1 cellular context compared by ENCODE assay signal in the genomic region with DNA sequence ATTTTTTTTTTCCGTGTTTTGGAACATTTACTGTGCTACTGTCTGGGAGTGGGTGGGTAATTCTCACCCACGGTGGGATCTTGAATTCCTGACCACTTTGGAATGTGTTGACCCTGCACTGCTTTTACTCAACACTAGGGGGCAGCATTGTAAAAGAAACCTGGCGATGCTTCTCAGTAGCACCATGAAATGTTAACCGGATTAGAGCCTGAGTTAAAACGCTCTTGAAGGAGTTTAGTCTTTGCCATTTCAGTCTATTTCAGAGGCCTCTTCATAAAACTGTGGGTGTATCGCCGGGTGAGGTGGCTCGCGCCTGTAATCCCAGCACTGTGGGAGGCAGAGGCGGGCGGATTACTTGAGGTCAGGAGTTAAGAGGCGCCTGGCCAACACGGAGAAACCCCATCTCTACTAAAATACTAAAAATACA.
A peak's percentile ranks its signal among the peaks of the same experiment; 100 is the strongest.
TF ChIP-seq lines count a peak whose summit lies in the region.

No MANE protein-coding gene starts in this region.

TF ChIP-seq in HEK293, 187 proteins besides CTCF, POLR2A, EP300 and RAD21 (continued from another document):
- TF ChIP-seq, protein P1, sequence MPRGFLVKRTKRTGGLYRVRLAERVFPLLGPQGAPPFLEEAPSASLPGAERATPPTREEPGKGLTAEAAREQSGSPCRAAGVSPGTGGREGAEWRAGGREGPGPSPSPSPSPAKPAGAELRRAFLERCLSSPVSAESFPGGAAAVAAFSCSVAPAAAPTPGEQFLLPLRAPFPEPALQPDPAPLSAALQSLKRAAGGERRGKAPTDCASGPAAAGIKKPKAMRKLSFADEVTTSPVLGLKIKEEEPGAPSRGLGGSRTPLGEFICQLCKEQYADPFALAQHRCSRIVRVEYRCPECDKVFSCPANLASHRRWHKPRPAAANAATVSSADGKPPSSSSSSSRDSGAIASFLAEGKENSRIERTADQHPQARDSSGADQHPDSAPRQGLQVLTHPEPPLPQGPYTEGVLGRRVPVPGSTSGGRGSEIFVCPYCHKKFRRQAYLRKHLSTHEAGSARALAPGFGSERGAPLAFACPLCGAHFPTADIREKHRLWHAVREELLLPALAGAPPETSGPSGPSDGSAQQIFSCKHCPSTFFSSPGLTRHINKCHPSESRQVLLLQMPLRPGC (tag by site-specific recombination; IDR thresholded peaks at IDR 0.05) = no peak
- TF ChIP-seq KLF16 (tag by site-specific recombination; IDR thresholded peaks at IDR 0.05) = no peak
- no peak for TF ChIP-seq ZFP69B (tag by site-specific recombination; IDR thresholded peaks at IDR 0.05)
- TF ChIP-seq ZNF660 (tag by site-specific recombination; IDR thresholded peaks at IDR 0.05) = no peak
- TF ChIP-seq ZNF624 (tag by site-specific recombination; IDR thresholded peaks at IDR 0.05) = no peak
- TF ChIP-seq ZNF792 (tag by site-specific recombination; IDR thresholded peaks at IDR 0.05) = no peak
- no peak for TF ChIP-seq ZNF837 (tag by site-specific recombination; IDR thresholded peaks at IDR 0.05)
- TF ChIP-seq ZNF548 (tag by site-specific recombination; IDR thresholded peaks at IDR 0.05) = no peak
- TF ChIP-seq ZBTB48 (tag by site-specific recombination; IDR thresholded peaks at IDR 0.05) = no peak
- TF ChIP-seq HOXD13 (CRISPR knock-in tag; IDR thresholded peaks at IDR 0.05; ENCODE audit: borderline replicate concordance) = no peak
- no peak for TF ChIP-seq PRDM1 (tag by site-specific recombination; IDR thresholded peaks at IDR 0.05)
- no peak for TF ChIP-seq ZIC2 (tag by site-specific recombination; IDR thresholded peaks at IDR 0.05)
- TF ChIP-seq, protein P2, sequence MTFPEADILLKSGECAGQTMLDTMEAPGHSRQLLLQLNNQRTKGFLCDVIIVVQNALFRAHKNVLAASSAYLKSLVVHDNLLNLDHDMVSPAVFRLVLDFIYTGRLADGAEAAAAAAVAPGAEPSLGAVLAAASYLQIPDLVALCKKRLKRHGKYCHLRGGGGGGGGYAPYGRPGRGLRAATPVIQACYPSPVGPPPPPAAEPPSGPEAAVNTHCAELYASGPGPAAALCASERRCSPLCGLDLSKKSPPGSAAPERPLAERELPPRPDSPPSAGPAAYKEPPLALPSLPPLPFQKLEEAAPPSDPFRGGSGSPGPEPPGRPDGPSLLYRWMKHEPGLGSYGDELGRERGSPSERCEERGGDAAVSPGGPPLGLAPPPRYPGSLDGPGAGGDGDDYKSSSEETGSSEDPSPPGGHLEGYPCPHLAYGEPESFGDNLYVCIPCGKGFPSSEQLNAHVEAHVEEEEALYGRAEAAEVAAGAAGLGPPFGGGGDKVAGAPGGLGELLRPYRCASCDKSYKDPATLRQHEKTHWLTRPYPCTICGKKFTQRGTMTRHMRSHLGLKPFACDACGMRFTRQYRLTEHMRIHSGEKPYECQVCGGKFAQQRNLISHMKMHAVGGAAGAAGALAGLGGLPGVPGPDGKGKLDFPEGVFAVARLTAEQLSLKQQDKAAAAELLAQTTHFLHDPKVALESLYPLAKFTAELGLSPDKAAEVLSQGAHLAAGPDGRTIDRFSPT (tag by site-specific recombination; IDR thresholded peaks at IDR 0.05) = no peak
- TF ChIP-seq SETDB1 (IDR thresholded peaks at IDR 0.05; ENCODE audit: insufficient read length, low read length) = no peak
- peak; percentile 42; the same call in 1 of the 2 replicates for TF ChIP-seq IKZF3 (tag by site-specific recombination; IDR thresholded peaks at IDR 0.05)
